ENCODE assay signal across 9 cellular contexts in the genomic region with DNA sequence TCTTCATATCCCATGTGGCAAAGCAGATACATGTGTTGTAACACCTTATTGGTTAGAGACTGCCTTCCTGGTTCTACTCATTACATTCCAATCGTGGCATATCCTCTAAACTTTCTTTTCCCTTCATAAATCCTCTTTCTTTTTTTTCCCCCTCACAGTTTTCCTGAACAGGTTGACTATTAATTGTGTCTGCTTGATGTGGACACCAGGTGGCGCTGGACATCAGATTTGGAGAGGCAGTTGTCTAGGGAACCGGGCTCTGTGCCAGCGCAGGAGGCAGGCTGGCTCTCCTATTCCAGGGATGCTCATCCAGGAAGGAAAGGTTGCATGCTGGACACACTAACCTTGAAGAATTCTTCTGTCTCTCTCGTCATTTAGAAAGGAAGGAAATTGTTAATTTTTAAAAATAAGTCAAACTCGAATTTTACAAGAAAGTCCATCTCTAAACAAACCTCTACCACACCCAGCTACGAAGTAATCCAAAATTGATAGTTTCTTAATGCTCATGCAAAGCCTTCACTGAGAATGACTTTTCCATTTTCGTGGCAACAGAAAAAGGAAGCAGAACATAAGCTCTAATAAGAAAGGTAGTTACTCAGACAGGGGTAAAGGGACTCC. TPM values are rescaled to one million over a fixed set of nuclear protein-coding genes. Genes with fewer than 3 reads are reported as not detected.
A peak's percentile ranks its signal among the peaks of the same experiment; 100 is the strongest.
DNase-seq lines count a peak whose midpoint lies in the region; ATAC-seq, FAIRE-seq and TF ChIP-seq lines count a peak whose summit lies in the region.
"Had no signal": no experiment of that assay in that cellular context is flagged by ENCODE, and none has a peak within 500 bp of the region (broad histone marks: within the 10 kb centered on the region; RNA-seq: fewer than 3 reads in every experiment).

No MANE protein-coding gene starts in this region.

- no peaks in the 10 kb centered on the region for H3K4me1 Mint-ChIP-seq in naive B cell
- H3K4me1 Mint-ChIP-seq in stimulated activated effector memory CD8-positive, alpha-beta T cell treated with anti-CD3 and anti-CD28 coated beads, Interleukin-12 subunit alpha, Interleukin-12 subunit beta, amount 100 ng/mL, for 72 hours, result no peaks in the 10 kb centered on the region

- no peaks in the 10 kb centered on the region for H3K9me3 Mint-ChIP-seq in naive B cell
- H3K9me3 Mint-ChIP-seq in stimulated activated effector memory CD8-positive, alpha-beta T cell treated with anti-CD3 and anti-CD28 coated beads, Interleukin-12 subunit alpha, Interleukin-12 subunit beta, amount 100 ng/mL, for 72 hours, result no peaks in the 10 kb centered on the region

- no peaks in the 10 kb centered on the region for H3K36me3 ChIP-seq in NT2/D1 (ENCODE audit: insufficient read depth, insufficient read length, low read length)

- no peak overlapping the region for H3K4me3 ChIP-seq in NT2/D1 (ENCODE audit: insufficient read length, low read depth)

- no peak for FAIRE-seq in D721Med (lab: Jason Lieb, UNC)
- FAIRE-seq: colon had no signal

- H3K27ac Mint-ChIP-seq in naive B cell, result no peak overlapping the region
- H3K27ac Mint-ChIP-seq in stimulated activated effector memory CD8-positive, alpha-beta T cell treated with anti-CD3 and anti-CD28 coated beads, Interleukin-12 subunit alpha, Interleukin-12 subunit beta, amount 100 ng/mL, for 72 hours, result no peak overlapping the region

- peak; percentile 90 for TF ChIP-seq CTCF in D721Med (IDR thresholded peaks at IDR 0.05; ENCODE audit: insufficient read depth, missing control alignments)

- no peaks in the 10 kb centered on the region for H3K9me3 ChIP-seq in NT2/D1 (ENCODE audit: insufficient read depth, low read length)

- H3K36me3 Mint-ChIP-seq in naive B cell, result no peaks in the 10 kb centered on the region
- H3K36me3 Mint-ChIP-seq in stimulated activated effector memory CD8-positive, alpha-beta T cell treated with anti-CD3 and anti-CD28 coated beads, Interleukin-12 subunit alpha, Interleukin-12 subunit beta, amount 100 ng/mL, for 72 hours, result no peaks in the 10 kb centered on the region

- ATAC-seq in GM21367 (IDR thresholded peaks at IDR 0.05; ENCODE audit: unreplicated experiment), result peak; percentile 81
- ATAC-seq in esophagus mucosa, result peak; percentile 85
- peak; percentile 48 to 73 for ATAC-seq in naive B cell (ENCODE audit: low read depth in 2 of 2)
- ATAC-seq in stimulated activated effector memory CD8-positive, alpha-beta T cell treated with anti-CD3 and anti-CD28 coated beads, Interleukin-12 subunit alpha, Interleukin-12 subunit beta, amount 100 ng/mL, for 72 hours, result no peak

- H3K27me3 ChIP-seq in NT2/D1 (ENCODE audit: insufficient read depth, insufficient read length), result no peaks in the 10 kb centered on the region

- no peak overlapping the region for H3K4me3 Mint-ChIP-seq in naive B cell
- no peak overlapping the region for H3K4me3 Mint-ChIP-seq in stimulated activated effector memory CD8-positive, alpha-beta T cell treated with anti-CD3 and anti-CD28 coated beads, Interleukin-12 subunit alpha, Interleukin-12 subunit beta, amount 100 ng/mL, for 72 hours

- no peaks in the 10 kb centered on the region for H3K4me1 ChIP-seq in NT2/D1 (ENCODE audit: insufficient read depth, insufficient read length)

- no peak overlapping the region for H3K9ac ChIP-seq in NT2/D1 (ENCODE audit: insufficient read length, low read depth)

- peaks cover 0 to 15% (median 4%) of the 10 kb centered on the region in 3 donors for H3K27me3 Mint-ChIP-seq in naive B cell

- DNase-seq in D721Med (ENCODE audit: insufficient read length, low spot score) (no peak), HT1080 (ENCODE audit: low read depth) (peak; percentile 63), NT2/D1 (ENCODE audit: low read depth, low spot score) (peak; percentile 92), activated T-cell treated with anti-CD3 and anti-CD28 coated beads for 1 hour (ENCODE audit: low read depth) (peak; percentile 71), naive B cell (peak; percentile 43)
- peak; percentile 21 to 70 for DNase-seq in stimulated activated effector memory CD8-positive, alpha-beta T cell treated with anti-CD3 and anti-CD28 coated beads, Interleukin-12 subunit alpha, Interleukin-12 subunit beta, amount 100 ng/mL, for 72 hours (ENCODE audit: low spot score in 2 of 2)

RNA-seq across cellular contexts. Expression of a gene that starts 59.4 kb away (rescaled TPM):
- total RNA-seq in HT1080 (2014; rRNA removed; shearing (Covaris generic)), result not detected in 2 replicates
- polyA plus RNA-seq in HT1080 (2015; cell fraction: cytosol; rRNA removed), result not detected in 2 replicates
- not detected in 2 replicates for polyA plus RNA-seq in HT1080 (2015; cell fraction: nucleus; rRNA removed)
- total RNA-seq in esophagus mucosa, result not detected
- polyA plus RNA-seq in naive B cell (ENCODE audit: low read depth in 6 of 6), result not detected
